Comparison of ENCODE assay signal across 10 cellular contexts in genomic region chr22:45262931-45263789, GRCh38. TPM values are rescaled to one million over a fixed set of nuclear protein-coding genes. Genes with fewer than 3 reads are reported as not detected.
A peak's percentile ranks its signal among the peaks of the same experiment; 100 is the strongest.
DNase-seq lines count a peak whose midpoint lies in the region; ATAC-seq and TF ChIP-seq lines count a peak whose summit lies in the region.
"Had no signal": no experiment of that assay in that cellular context is flagged by ENCODE, and none has a peak within 500 bp of the region (broad histone marks: within the 10 kb centered on the region; RNA-seq: fewer than 3 reads in every experiment).

No MANE protein-coding gene starts in this region.

- no peaks in the 10 kb centered on the region for H3K27me3 ChIP-seq in ovary

- TF ChIP-seq CTCF in fibroblast of villous mesenchyme (IDR thresholded peaks at IDR 0.05; ENCODE audit: insufficient read depth, low read depth, low read length), result no peak
- TF ChIP-seq CTCF in ovary (IDR thresholded peaks at IDR 0.05), result no peak

- no peak overlapping the region for H3K27ac ChIP-seq in ovary
- H3K27ac ChIP-seq: 22Rv1 had no signal

- no peak for TF ChIP-seq POLR2A in ovary (IDR thresholded peaks at IDR 0.05)

- no peaks in the 10 kb centered on the region for H3K9me3 ChIP-seq in ovary

- H3K36me3 ChIP-seq in ovary, result no peaks in the 10 kb centered on the region

- H3K4me1 ChIP-seq in ovary (ENCODE audit: insufficient read depth), result peaks cover 2% of the 10 kb centered on the region

- no peak for TF ChIP-seq EP300 in ovary (IDR thresholded peaks at IDR 0.05)

- DNase-seq in DMS 273 (lab: John Stamatoyannopoulos, UW; ENCODE audit: unreplicated experiment) (peak; percentile 60), DMS 273 treated with DMSO at 0.1 percent for 48 hours (lab: John Stamatoyannopoulos, UW) (no peak), NCI-H524 treated with DMSO at 0.1 percent for 48 hours (lab: John Stamatoyannopoulos, UW) (peak; percentile 51), fibroblast of villous mesenchyme (ENCODE audit: low read depth) (peak; percentile 46), ovary (no peak), NCI-H2029 (lab: John Stamatoyannopoulos, UW) (no peak), COR-L47 (lab: John Stamatoyannopoulos, UW) (no peak)

- intact Hi-C loops in ovary (cut with DNase I), result loop anchor here in 2 of 4 donors (5.0 to 10.0 kb wide), 2 partner anchors 158 to 159 kb away; no protein-coding TSS in a partner anchor

- H3K4me3 ChIP-seq in fibroblast of villous mesenchyme (ENCODE audit: low read depth, low read length) (no peak overlapping the region), ovary (no peak overlapping the region)

- WGBS in ovary, 3 donors, result 77 to 82% (median 79%) methylated on average over 19 to 20 of the region's 20 CpGs

- ATAC-seq in HG02759 (IDR thresholded peaks at IDR 0.05; ENCODE audit: unreplicated experiment), result peak; percentile 80

RNA-seq across cellular contexts. Expression of gene UPK3A, which starts 21.6 kb away (rescaled TPM):
- total RNA-seq in fibroblast of villous mesenchyme (not detected in 2 replicates), ovary (not detected)
- under 1 TPM in 1 of 2 donors, not detected in 1; 0.22 TPM for polyA plus RNA-seq in ovary
- total RNA-seq: T-helper 1 cell treated with Interleukin-12 subunit alpha and Interleukin-12 subunit beta and Interleukin-4 antibody, amounts not matched to agents 30 ng/mL and 1 ng/mL, for 36 hours had no signal

RNA-seq across cellular contexts. Expression of gene KIAA0930, which starts 22.5 kb away (rescaled TPM):
- total RNA-seq in fibroblast of villous mesenchyme, result 44.5 and 55.4 TPM in 2 replicates
- 10 to 100 TPM; 14.8 to 40.0 (median 33.9) TPM for total RNA-seq in ovary
- polyA plus RNA-seq in ovary, result 10 to 100 TPM; 17.3 to 19.4 TPM

RNA-seq across cellular contexts. Expression of gene FAM118A, which starts 46.6 kb away (rescaled TPM):
- 20.7 and 52.5 TPM in 2 replicates for total RNA-seq in fibroblast of villous mesenchyme
- total RNA-seq in ovary, result 10 to 100 TPM; 21.9 to 50.4 (median 30.0) TPM
- polyA plus RNA-seq in ovary, result 10 to 100 TPM; 27.4 to 57.8 TPM

Comparison
In these comparisons a context has a peak if more than half of its experiments do, and no peak if none do; other contexts are left out.
1. DNase-seq: peak in DMS 273 (single experiment), NCI-H524 treated with DMSO at 0.1 percent for 48 hours (single experiment) and fibroblast of villous mesenchyme (single experiment); none in DMS 273 treated with DMSO at 0.1 percent for 48 hours (single experiment), ovary (0 of 5), NCI-H2029 (single experiment) and COR-L47 (single experiment).